Comparison of ENCODE assay signal across 1 cellular context in the genomic region with DNA sequence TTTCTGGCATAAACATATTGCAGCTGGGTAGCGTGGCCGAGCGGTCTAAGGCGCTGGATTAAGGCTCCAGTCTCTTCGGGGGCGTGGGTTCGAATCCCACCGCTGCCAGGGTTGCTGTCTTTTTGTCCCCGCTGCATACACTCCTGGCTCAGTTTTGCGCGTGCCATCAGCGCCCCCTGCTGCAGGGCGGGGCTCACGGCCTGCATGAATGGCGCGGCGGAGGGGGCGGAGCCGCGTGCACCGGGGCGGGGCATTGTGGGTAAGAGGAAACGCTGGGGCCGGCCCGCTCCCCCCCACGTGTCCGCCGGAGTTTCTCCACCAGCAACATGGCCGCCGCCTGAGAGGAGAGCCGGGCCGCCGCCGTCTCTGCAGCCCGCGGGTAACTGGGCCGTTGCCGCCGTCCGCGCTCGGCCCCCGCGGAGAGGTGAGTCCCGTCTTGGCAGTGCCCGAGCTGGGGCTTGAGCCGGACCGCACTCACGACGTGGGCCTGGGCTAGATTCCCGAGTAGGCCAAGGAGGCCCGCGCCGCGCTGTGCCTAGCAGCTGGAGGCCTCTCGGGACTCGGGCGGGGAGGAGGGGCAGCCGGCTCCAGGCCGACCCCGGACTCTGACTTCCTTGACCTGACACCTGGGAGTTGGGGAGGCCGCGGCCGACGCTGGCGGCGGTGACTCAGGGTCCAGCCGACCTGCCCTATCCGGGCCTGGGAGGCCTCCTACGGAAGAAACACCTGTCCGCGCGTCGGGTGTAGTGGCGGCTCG.
A peak's percentile ranks its signal among the peaks of the same experiment; 100 is the strongest.
TF ChIP-seq lines count a peak whose summit lies in the region.

A gene with protein sequence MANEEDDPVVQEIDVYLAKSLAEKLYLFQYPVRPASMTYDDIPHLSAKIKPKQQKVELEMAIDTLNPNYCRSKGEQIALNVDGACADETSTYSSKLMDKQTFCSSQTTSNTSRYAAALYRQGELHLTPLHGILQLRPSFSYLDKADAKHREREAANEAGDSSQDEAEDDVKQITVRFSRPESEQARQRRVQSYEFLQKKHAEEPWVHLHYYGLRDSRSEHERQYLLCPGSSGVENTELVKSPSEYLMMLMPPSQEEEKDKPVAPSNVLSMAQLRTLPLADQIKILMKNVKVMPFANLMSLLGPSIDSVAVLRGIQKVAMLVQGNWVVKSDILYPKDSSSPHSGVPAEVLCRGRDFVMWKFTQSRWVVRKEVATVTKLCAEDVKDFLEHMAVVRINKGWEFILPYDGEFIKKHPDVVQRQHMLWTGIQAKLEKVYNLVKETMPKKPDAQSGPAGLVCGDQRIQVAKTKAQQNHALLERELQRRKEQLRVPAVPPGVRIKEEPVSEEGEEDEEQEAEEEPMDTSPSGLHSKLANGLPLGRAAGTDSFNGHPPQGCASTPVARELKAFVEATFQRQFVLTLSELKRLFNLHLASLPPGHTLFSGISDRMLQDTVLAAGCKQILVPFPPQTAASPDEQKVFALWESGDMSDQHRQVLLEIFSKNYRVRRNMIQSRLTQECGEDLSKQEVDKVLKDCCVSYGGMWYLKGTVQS (plus strand): TSS at position 296 of the 757 bp plus-strand sequence. CDS start 5,560 bp downstream, outside the sequence.

TF ChIP-seq in HepG2, 621 proteins besides CTCF, POLR2A, EP300 and RAD21 (continued from another document and continues in another):
- peak; percentile 87; the same call in 1 of the 2 replicates for TF ChIP-seq MAFF (IDR thresholded peaks at IDR 0.05; ENCODE audit: low read depth, low read length)
- TF ChIP-seq ZNF234 (CRISPR knock-in tag; conservative IDR thresholded peaks at IDR 0.05), result peak; percentile 19; the same call in 1 of the 2 replicates
- peak; percentile 88 for TF ChIP-seq BHLHE40 (IDR thresholded peaks at IDR 0.05; ENCODE audit: low read length)
- peak; percentile 96 for TF ChIP-seq TSC22D2 (CRISPR knock-in tag; IDR thresholded peaks at IDR 0.05; ENCODE audit: borderline replicate concordance)
- TF ChIP-seq, protein P1, sequence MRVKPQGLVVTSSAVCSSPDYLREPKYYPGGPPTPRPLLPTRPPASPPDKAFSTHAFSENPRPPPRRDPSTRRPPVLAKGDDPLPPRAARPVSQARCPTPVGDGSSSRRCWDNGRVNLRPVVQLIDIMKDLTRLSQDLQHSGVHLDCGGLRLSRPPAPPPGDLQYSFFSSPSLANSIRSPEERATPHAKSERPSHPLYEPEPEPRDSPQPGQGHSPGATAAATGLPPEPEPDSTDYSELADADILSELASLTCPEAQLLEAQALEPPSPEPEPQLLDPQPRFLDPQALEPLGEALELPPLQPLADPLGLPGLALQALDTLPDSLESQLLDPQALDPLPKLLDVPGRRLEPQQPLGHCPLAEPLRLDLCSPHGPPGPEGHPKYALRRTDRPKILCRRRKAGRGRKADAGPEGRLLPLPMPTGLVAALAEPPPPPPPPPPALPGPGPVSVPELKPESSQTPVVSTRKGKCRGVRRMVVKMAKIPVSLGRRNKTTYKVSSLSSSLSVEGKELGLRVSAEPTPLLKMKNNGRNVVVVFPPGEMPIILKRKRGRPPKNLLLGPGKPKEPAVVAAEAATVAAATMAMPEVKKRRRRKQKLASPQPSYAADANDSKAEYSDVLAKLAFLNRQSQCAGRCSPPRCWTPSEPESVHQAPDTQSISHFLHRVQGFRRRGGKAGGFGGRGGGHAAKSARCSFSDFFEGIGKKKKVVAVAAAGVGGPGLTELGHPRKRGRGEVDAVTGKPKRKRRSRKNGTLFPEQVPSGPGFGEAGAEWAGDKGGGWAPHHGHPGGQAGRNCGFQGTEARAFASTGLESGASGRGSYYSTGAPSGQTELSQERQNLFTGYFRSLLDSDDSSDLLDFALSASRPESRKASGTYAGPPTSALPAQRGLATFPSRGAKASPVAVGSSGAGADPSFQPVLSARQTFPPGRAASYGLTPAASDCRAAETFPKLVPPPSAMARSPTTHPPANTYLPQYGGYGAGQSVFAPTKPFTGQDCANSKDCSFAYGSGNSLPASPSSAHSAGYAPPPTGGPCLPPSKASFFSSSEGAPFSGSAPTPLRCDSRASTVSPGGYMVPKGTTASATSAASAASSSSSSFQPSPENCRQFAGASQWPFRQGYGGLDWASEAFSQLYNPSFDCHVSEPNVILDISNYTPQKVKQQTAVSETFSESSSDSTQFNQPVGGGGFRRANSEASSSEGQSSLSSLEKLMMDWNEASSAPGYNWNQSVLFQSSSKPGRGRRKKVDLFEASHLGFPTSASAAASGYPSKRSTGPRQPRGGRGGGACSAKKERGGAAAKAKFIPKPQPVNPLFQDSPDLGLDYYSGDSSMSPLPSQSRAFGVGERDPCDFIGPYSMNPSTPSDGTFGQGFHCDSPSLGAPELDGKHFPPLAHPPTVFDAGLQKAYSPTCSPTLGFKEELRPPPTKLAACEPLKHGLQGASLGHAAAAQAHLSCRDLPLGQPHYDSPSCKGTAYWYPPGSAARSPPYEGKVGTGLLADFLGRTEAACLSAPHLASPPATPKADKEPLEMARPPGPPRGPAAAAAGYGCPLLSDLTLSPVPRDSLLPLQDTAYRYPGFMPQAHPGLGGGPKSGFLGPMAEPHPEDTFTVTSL (CRISPR knock-in tag; IDR thresholded peaks at IDR 0.05; ENCODE audit: borderline replicate concordance), result peak; percentile 85; the same call in 1 of the 2 replicates
- peak; percentile 63 for TF ChIP-seq BCL6 (CRISPR knock-in tag; IDR thresholded peaks at IDR 0.05)
- TF ChIP-seq YEATS2 (CRISPR knock-in tag; IDR thresholded peaks at IDR 0.05; ENCODE audit: borderline replicate concordance), result peak; percentile 90
- peak; percentile 25; the same call in 1 of the 2 replicates for TF ChIP-seq KDM6A (CRISPR knock-in tag; IDR thresholded peaks at IDR 0.05; ENCODE audit: low read depth)
- no peak for TF ChIP-seq ZNF431 (CRISPR knock-in tag; IDR thresholded peaks at IDR 0.05; ENCODE audit: borderline replicate concordance, low read depth)
- peak; percentile 93; the same call in 1 of the 2 replicates for TF ChIP-seq ZNF720 (CRISPR knock-in tag; IDR thresholded peaks at IDR 0.05)
- TF ChIP-seq PRDM10 (CRISPR knock-in tag; IDR thresholded peaks at IDR 0.05; ENCODE audit: low read depth), result peak; percentile 76; the same call in 1 of the 2 replicates
- peak; percentile 87; the same call in 1 of the 2 replicates for TF ChIP-seq SSRP1 (CRISPR knock-in tag; IDR thresholded peaks at IDR 0.05)
- TF ChIP-seq ZMAT5 (CRISPR knock-in tag; IDR thresholded peaks at IDR 0.05; ENCODE audit: borderline replicate concordance, low read depth), result no peak
- TF ChIP-seq ZNF639 (CRISPR knock-in tag; conservative IDR thresholded peaks at IDR 0.05), result peak; percentile 97
- peak; percentile 100 for TF ChIP-seq ZNF891 (CRISPR knock-in tag; IDR thresholded peaks at IDR 0.05)
- TF ChIP-seq ZNF292 (CRISPR knock-in tag; IDR thresholded peaks at IDR 0.05; ENCODE audit: borderline replicate concordance, low read depth), result peak; percentile 64
- TF ChIP-seq CENPT (CRISPR knock-in tag; IDR thresholded peaks at IDR 0.05; ENCODE audit: low read depth), result peak; percentile 92
- peak; percentile 98; the same call in 1 of the 2 replicates for TF ChIP-seq SP140L (CRISPR knock-in tag; IDR thresholded peaks at IDR 0.05; ENCODE audit: borderline replicate concordance)
- TF ChIP-seq HIC2 (CRISPR knock-in tag; IDR thresholded peaks at IDR 0.05; ENCODE audit: low read depth), result peak; percentile 61; the same call in 1 of the 2 replicates
- peak; percentile 80; the same call in 1 of the 2 replicates for TF ChIP-seq GFI1 (CRISPR knock-in tag; IDR thresholded peaks at IDR 0.05; ENCODE audit: borderline replicate concordance)
- peak; percentile 97 for TF ChIP-seq SP5 (CRISPR knock-in tag; IDR thresholded peaks at IDR 0.05; ENCODE audit: borderline replicate concordance, low read depth)
- TF ChIP-seq RELA (CRISPR knock-in tag; IDR thresholded peaks at IDR 0.05), result peak; percentile 97
- TF ChIP-seq GABPA (IDR thresholded peaks at IDR 0.05; ENCODE audit: low read depth, low read length), result peak; percentile 79
- peak; percentile 87 for TF ChIP-seq GABPA (CRISPR knock-in tag; IDR thresholded peaks at IDR 0.05; ENCODE audit: low read depth)
- TF ChIP-seq HOXA5 (CRISPR knock-in tag; IDR thresholded peaks at IDR 0.05), result peak; percentile 88
- TF ChIP-seq SIX1 (CRISPR knock-in tag; IDR thresholded peaks at IDR 0.05; ENCODE audit: borderline replicate concordance), result no peak; the same call in none of the 2 replicates
- no peak for TF ChIP-seq GLMP (CRISPR knock-in tag; IDR thresholded peaks at IDR 0.05; ENCODE audit: borderline replicate concordance)
- TF ChIP-seq ZNF101 (CRISPR knock-in tag; IDR thresholded peaks at IDR 0.05; ENCODE audit: borderline replicate concordance, low read depth), result peak; percentile 77; the same call in 1 of the 2 replicates
- TF ChIP-seq FOXJ3 (CRISPR knock-in tag; IDR thresholded peaks at IDR 0.05; ENCODE audit: borderline replicate concordance), result peak; percentile 92
- 0 out of 2 replicates have a peak, but pooled peaks have one; percentile 8 for TF ChIP-seq TCF7 (IDR thresholded peaks at IDR 0.05; ENCODE audit: low read depth)
- TF ChIP-seq ZNF577 (CRISPR knock-in tag; IDR thresholded peaks at IDR 0.05; ENCODE audit: borderline replicate concordance, low read depth), result peak; percentile 92
- TF ChIP-seq ZNF747 (CRISPR knock-in tag; IDR thresholded peaks at IDR 0.05; ENCODE audit: borderline replicate concordance), result peak; percentile 96
- TF ChIP-seq RNF2 (conservative IDR thresholded peaks at IDR 0.05; ENCODE audit: low read depth), result peak; percentile 78
- peak; percentile 59 for TF ChIP-seq ZNF12 (CRISPR knock-in tag; IDR thresholded peaks at IDR 0.05)
- TF ChIP-seq IKZF4 (CRISPR knock-in tag; IDR thresholded peaks at IDR 0.05; ENCODE audit: borderline replicate concordance, low read depth, not compliant biosample characterization), result peak; percentile 97
- TF ChIP-seq DNMT3B (CRISPR knock-in tag; conservative IDR thresholded peaks at IDR 0.05), result peak; percentile 88
- peak; percentile 69 for TF ChIP-seq NR3C1 (CRISPR knock-in tag; IDR thresholded peaks at IDR 0.05)
- TF ChIP-seq RFX3 (CRISPR knock-in tag; IDR thresholded peaks at IDR 0.05), result peak; percentile 39; the same call in 1 of the 2 replicates
- TF ChIP-seq PHB2 (IDR thresholded peaks at IDR 0.05; ENCODE audit: partially characterized antibody), result no peak
- TF ChIP-seq DNMT1 (CRISPR knock-in tag; IDR thresholded peaks at IDR 0.05), result peak; percentile 99
- TF ChIP-seq IRX3 (CRISPR knock-in tag; IDR thresholded peaks at IDR 0.05; ENCODE audit: borderline replicate concordance, low read depth), result peak; percentile 99
